ENCODE assay signal across 33 cellular contexts in the genomic region with DNA sequence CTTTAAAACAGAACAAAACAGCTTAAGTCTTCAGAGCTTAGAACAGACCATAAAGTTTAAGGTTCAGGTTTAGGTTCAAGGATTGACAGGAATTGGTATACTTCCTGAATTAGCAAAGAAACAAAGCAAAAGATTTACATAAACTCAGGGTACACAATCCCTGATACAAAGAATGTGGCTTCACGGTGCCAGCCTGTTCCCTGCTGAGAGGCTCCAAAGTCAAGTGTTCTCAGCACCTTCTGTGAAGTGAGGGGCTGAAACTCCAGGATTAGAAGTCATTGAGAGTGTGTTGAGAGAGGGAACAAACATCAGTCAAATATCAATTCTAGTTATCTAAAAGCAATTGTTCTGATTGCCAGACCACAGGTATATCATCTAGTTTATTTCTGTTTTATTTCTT. TPM values are rescaled to one million over a fixed set of nuclear protein-coding genes. Genes with fewer than 3 reads are reported as not detected.
"Had no signal": no experiment of that assay in that cellular context is flagged by ENCODE, and none has a peak within 500 bp of the region (broad histone marks: within the 10 kb centered on the region; RNA-seq: fewer than 3 reads in every experiment).

No MANE protein-coding gene starts in this region.

- H3K27me3 Mint-ChIP-seq: activated CD4-positive, alpha-beta memory T cell treated with anti-CD3 and anti-CD28 coated beads for 36 hours; activated CD4-positive, alpha-beta T cell treated with anti-CD3 and anti-CD28 coated beads for 36 hours; activated naive CD4-positive, alpha-beta T cell treated with anti-CD3 and anti-CD28 coated beads, Interleukin-2, amount 10 ng/mL, durations not matched to agents 7 days and 5 days; activated T-cell treated with anti-CD3 and anti-CD28 coated beads, Interleukin-2, amount 50 U/mL, for 24 hours had no signal

- H3K4me1 ChIP-seq: ascending aorta, breast epithelium, colonic mucosa, esophagus muscularis mucosa, foreskin keratinocyte, gastrocnemius medialis had no signal

- H3K4me3 ChIP-seq: ascending aorta, breast epithelium, cardiac muscle cell, colonic mucosa, esophagus muscularis mucosa, gastrocnemius medialis had no signal

- H3K9me3 Mint-ChIP-seq: activated CD4-positive, alpha-beta T cell treated with anti-CD3 and anti-CD28 coated beads, Interleukin-2, amount 10 ng/mL, durations not matched to agents 24 days and 14 days; activated naive CD4-positive, alpha-beta T cell treated with anti-CD3 and anti-CD28 coated beads, Interleukin-2, amount 10 ng/mL, durations not matched to agents 7 days and 5 days had no signal

- H3K27ac ChIP-seq: ascending aorta, breast epithelium, cardiac muscle cell, colonic mucosa, esophagus muscularis mucosa, foreskin keratinocyte, gastrocnemius medialis had no signal

- H3K36me3 ChIP-seq: ascending aorta, breast epithelium, cardiac muscle cell, colonic mucosa, esophagus muscularis mucosa, gastrocnemius medialis had no signal

- H3K9me3 ChIP-seq: ascending aorta, breast epithelium, colonic mucosa, gastrocnemius medialis had no signal

- ATAC-seq: activated CD4-positive, alpha-beta T cell treated with anti-CD3 and anti-CD28 coated beads for 36 hours; activated CD8-positive, alpha-beta memory T cell treated with anti-CD3 and anti-CD28 coated beads, Interleukin-2, amount 10 ng/mL, durations not matched to agents 7 days and 5 days; activated CD8-positive, alpha-beta T cell treated with anti-CD3 and anti-CD28 coated beads, Interleukin-2, amount 10 ng/mL, durations not matched to agents 7 days and 5 days; activated naive CD4-positive, alpha-beta T cell treated with anti-CD3 and anti-CD28 coated beads, Interleukin-2, amount 50 U/mL, for 72 hours; activated T-cell treated with anti-CD3 and anti-CD28 coated beads, Interleukin-2, amount 50 U/mL, for 72 hours; foreskin keratinocyte; gastrocnemius medialis had no signal

- H3K4me1 Mint-ChIP-seq: activated CD4-positive, alpha-beta T cell treated with anti-CD3 and anti-CD28 coated beads for 36 hours; activated CD4-positive, alpha-beta T cell treated with anti-CD3 and anti-CD28 coated beads, Interleukin-2, amount 10 ng/mL, durations not matched to agents 24 days and 14 days; activated CD8-positive, alpha-beta memory T cell treated with anti-CD3 and anti-CD28 coated beads, Interleukin-2, amount 10 ng/mL, durations not matched to agents 7 days and 5 days; activated naive CD4-positive, alpha-beta T cell treated with anti-CD3 and anti-CD28 coated beads, Interleukin-2, amount 10 ng/mL, durations not matched to agents 7 days and 5 days; activated naive CD8-positive, alpha-beta T cell treated with anti-CD3 and anti-CD28 coated beads, Interleukin-2, amount 10 ng/mL, durations not matched to agents 7 days and 5 days; brain had no signal

- H3K4me3 Mint-ChIP-seq: activated CD4-positive, alpha-beta memory T cell treated with anti-CD3 and anti-CD28 coated beads for 36 hours; activated CD4-positive, alpha-beta T cell treated with anti-CD3 and anti-CD28 coated beads for 36 hours; activated CD4-positive, alpha-beta T cell treated with anti-CD3 and anti-CD28 coated beads, Interleukin-2, amount 10 ng/mL, durations not matched to agents 24 days and 14 days; activated CD8-positive, alpha-beta memory T cell treated with anti-CD3 and anti-CD28 coated beads, Interleukin-2, amount 10 ng/mL, durations not matched to agents 7 days and 5 days; activated CD8-positive, alpha-beta T cell treated with anti-CD3 and anti-CD28 coated beads, Interleukin-2, amount 10 ng/mL, durations not matched to agents 7 days and 5 days; activated naive CD4-positive, alpha-beta T cell treated with anti-CD3 and anti-CD28 coated beads, Interleukin-2, amount 10 ng/mL, durations not matched to agents 7 days and 5 days; activated naive CD8-positive, alpha-beta T cell treated with anti-CD3 and anti-CD28 coated beads, Interleukin-2, amount 10 ng/mL, durations not matched to agents 7 days and 5 days; activated T-cell treated with anti-CD3 and anti-CD28 coated beads, Interleukin-2, amount 50 U/mL, for 24 hours; activated T-cell treated with anti-CD3 and anti-CD28 coated beads, Interleukin-2, amount 50 U/mL, for 72 hours; brain had no signal

- H3K27ac Mint-ChIP-seq: activated CD4-positive, alpha-beta memory T cell treated with anti-CD3 and anti-CD28 coated beads for 36 hours; activated CD4-positive, alpha-beta T cell treated with anti-CD3 and anti-CD28 coated beads for 36 hours; activated CD4-positive, alpha-beta T cell treated with anti-CD3 and anti-CD28 coated beads, Interleukin-2, amount 10 ng/mL, durations not matched to agents 24 days and 14 days; activated CD8-positive, alpha-beta memory T cell treated with anti-CD3 and anti-CD28 coated beads, Interleukin-2, amount 10 ng/mL, durations not matched to agents 7 days and 5 days; activated CD8-positive, alpha-beta T cell treated with anti-CD3 and anti-CD28 coated beads, Interleukin-2, amount 10 ng/mL, durations not matched to agents 7 days and 5 days; activated naive CD4-positive, alpha-beta T cell treated with anti-CD3 and anti-CD28 coated beads, Interleukin-2, amount 10 ng/mL, durations not matched to agents 7 days and 5 days; activated naive CD4-positive, alpha-beta T cell treated with anti-CD3 and anti-CD28 coated beads, Interleukin-2, amount 50 U/mL, for 72 hours; activated naive CD8-positive, alpha-beta T cell treated with anti-CD3 and anti-CD28 coated beads, Interleukin-2, amount 10 ng/mL, durations not matched to agents 7 days and 5 days; activated T-cell treated with anti-CD3 and anti-CD28 coated beads, Interleukin-2, amount 50 U/mL, for 24 hours; activated T-cell treated with anti-CD3 and anti-CD28 coated beads, Interleukin-2, amount 50 U/mL, for 72 hours; brain had no signal

- H3K27me3 ChIP-seq: ascending aorta, breast epithelium, cardiac muscle cell, colonic mucosa, esophagus muscularis mucosa, foreskin keratinocyte, gastrocnemius medialis had no signal

- H3K36me3 Mint-ChIP-seq: activated CD4-positive, alpha-beta memory T cell treated with anti-CD3 and anti-CD28 coated beads for 36 hours; activated CD8-positive, alpha-beta memory T cell treated with anti-CD3 and anti-CD28 coated beads, Interleukin-2, amount 10 ng/mL, durations not matched to agents 7 days and 5 days; activated naive CD4-positive, alpha-beta T cell treated with anti-CD3 and anti-CD28 coated beads, Interleukin-2, amount 10 ng/mL, durations not matched to agents 7 days and 5 days; activated naive CD4-positive, alpha-beta T cell treated with anti-CD3 and anti-CD28 coated beads, Interleukin-2, amount 50 U/mL, for 72 hours; activated naive CD8-positive, alpha-beta T cell treated with anti-CD3 and anti-CD28 coated beads, Interleukin-2, amount 10 ng/mL, durations not matched to agents 7 days and 5 days; brain had no signal

- DNase-seq: activated CD4-positive, alpha-beta memory T cell treated with anti-CD3 and anti-CD28 coated beads for 36 hours; activated CD4-positive, alpha-beta T cell treated with anti-CD3 and anti-CD28 coated beads for 36 hours; activated CD4-positive, alpha-beta T cell treated with anti-CD3 and anti-CD28 coated beads, Interleukin-2, amount 10 ng/mL, durations not matched to agents 24 days and 14 days; activated CD4-positive, CD25-positive, alpha-beta regulatory T cell; activated CD4-positive, CD25-positive, alpha-beta regulatory T cell treated with anti-CD3 and anti-CD28 coated beads, Interleukin-2, amount 50 U/mL, for 72 hours; activated CD8-positive, alpha-beta memory T cell treated with anti-CD3 and anti-CD28 coated beads, Interleukin-2, amount 10 ng/mL, durations not matched to agents 7 days and 5 days; activated CD8-positive, alpha-beta memory T cell treated with anti-CD3 and anti-CD28 coated beads, Interleukin-2, amount 50 U/mL, for 48 hours; activated CD8-positive, alpha-beta T cell treated with anti-CD3 and anti-CD28 coated beads, Interleukin-2, amount 10 ng/mL, durations not matched to agents 7 days and 5 days; activated gamma-delta T cell; activated naive CD4-positive, alpha-beta T cell; activated naive CD4-positive, alpha-beta T cell treated with anti-CD3 and anti-CD28 coated beads, Interleukin-2, amount 10 ng/mL, durations not matched to agents 7 days and 5 days; activated naive CD8-positive, alpha-beta T cell treated with anti-CD3 and anti-CD28 coated beads, Interleukin-2, amount 10 ng/mL, durations not matched to agents 7 days and 5 days; activated T-cell treated with anti-CD3 and anti-CD28 coated beads for 4 hours; activated T-cell treated with anti-CD3 and anti-CD28 coated beads, Interleukin-2, amount 50 U/mL, for 24 hours; activated T-cell treated with anti-CD3 and anti-CD28 coated beads, Interleukin-2, amount 50 U/mL, for 72 hours; central memory CD4-positive, alpha-beta T cell; cerebellar nuclear complex; colonic mucosa; effector CD8-positive, alpha-beta T cell; foreskin keratinocyte; gastrocnemius medialis; glutamatergic neuron; T-helper 2 cell had no signal

RNA-seq across cellular contexts. Expression of gene DYNAP, which starts 35.7 kb away (rescaled TPM):
- total RNA-seq: activated CD4-positive, alpha-beta memory T cell treated with anti-CD3 and anti-CD28 coated beads for 36 hours; activated CD4-positive, alpha-beta T cell treated with anti-CD3 and anti-CD28 coated beads for 36 hours; activated CD4-positive, alpha-beta T cell treated with anti-CD3 and anti-CD28 coated beads, Interleukin-2, amount 10 ng/mL, durations not matched to agents 24 days and 14 days; activated CD8-positive, alpha-beta memory T cell treated with anti-CD3 and anti-CD28 coated beads for 36 hours; activated CD8-positive, alpha-beta memory T cell treated with anti-CD3 and anti-CD28 coated beads, Interleukin-2, amount 10 ng/mL, durations not matched to agents 7 days and 5 days; activated CD8-positive, alpha-beta T cell treated with anti-CD3 and anti-CD28 coated beads, Interleukin-2, amount 10 ng/mL, durations not matched to agents 7 days and 5 days; activated naive CD4-positive, alpha-beta T cell treated with anti-CD3 and anti-CD28 coated beads, Interleukin-2, amount 50 U/mL, for 72 hours; activated naive CD8-positive, alpha-beta T cell treated with anti-CD3 and anti-CD28 coated beads, Interleukin-2, amount 10 ng/mL, durations not matched to agents 7 days and 5 days; activated T-cell treated with anti-CD3 and anti-CD28 coated beads, Interleukin-2, amount 50 U/mL, for 72 hours; ascending aorta; breast epithelium; cardiac muscle cell; colonic mucosa; dermis microvascular lymphatic vessel endothelial cell; epithelial cell of proximal tubule; esophagus muscularis mucosa; foreskin keratinocyte; gastrocnemius medialis; T-helper 1 cell treated with Interleukin-12 subunit alpha and Interleukin-12 subunit beta and Interleukin-4 antibody, amounts not matched to agents 30 ng/mL and 1 ng/mL, for 36 hours had no signal
- polyA plus RNA-seq: cardiac muscle cell, foreskin keratinocyte had no signal
